In genomic region chr2:224861266-224861665, GRCh38 we compare ENCODE assay signal across 29 cellular contexts.
DNase-seq lines count a peak whose midpoint lies in the region; ATAC-seq and TF ChIP-seq lines count a peak whose summit lies in the region.
"Had no signal": no experiment of that assay in that cellular context is flagged by ENCODE, and none has a peak within 500 bp of the region (broad histone marks: within the 10 kb centered on the region; RNA-seq: fewer than 3 reads in every experiment).

No MANE protein-coding gene starts in this region.

- no peak for ATAC-seq in CD4-positive, CD25-positive, alpha-beta regulatory T cell (ENCODE audit: low read depth in 2 of 2)
- no peak for ATAC-seq in CD8-positive, alpha-beta T cell
- ATAC-seq in HG03378 (IDR thresholded peaks at IDR 0.05; ENCODE audit: unreplicated experiment) (no peak), T-helper 17 cell (no peak)
- ATAC-seq: activated CD4-positive, CD25-positive, alpha-beta regulatory T cell treated with anti-CD3 and anti-CD28 coated beads, Interleukin-2, amount 50 U/mL, for 24 hours; PC-3; Right ventricle myocardium inferior; sciatic nerve; SK-N-SH treated with all-trans-retinoic acid at 6 μM for 48 hours had no signal

- H3K4me1 ChIP-seq in CD4-positive, CD25-positive, alpha-beta regulatory T cell (ENCODE audit: control insufficient read depth, insufficient read depth, low read length, poor library complexity, severe bottlenecking): no peaks in the 10 kb centered on the region
- H3K4me1 ChIP-seq in CD8-positive, alpha-beta T cell (ENCODE audit: insufficient read depth, low read length): no peaks in the 10 kb centered on the region
- peaks cover 0 to 15% (median 0%) of the 10 kb centered on the region in 3 donors for H3K4me1 ChIP-seq in esophagus squamous epithelium
- H3K4me1 ChIP-seq: Caco-2, left ventricle myocardium inferior, prostate gland, tibial artery had no signal

- no peak overlapping the region for H3K4me3 Mint-ChIP-seq in CD4-positive, CD25-positive, alpha-beta regulatory T cell
- H3K4me3 Mint-ChIP-seq in CD8-positive, alpha-beta T cell: no peak overlapping the region
- H3K4me3 Mint-ChIP-seq in activated T-helper 1 cell treated with anti-CD3 and anti-CD28 coated beads, Interleukin-12 subunit alpha, Interleukin-12 subunit beta, Interleukin-2, Interleukin-4 antibody, amounts not matched to agents 30 ng/mL and 10 ng/mL and 1 ng/mL, durations not matched to agents 14 hours and 24 hours and 36 hours: no peak overlapping the region
- H3K4me3 Mint-ChIP-seq in T-helper 17 cell: no peak overlapping the region
- H3K4me3 Mint-ChIP-seq: activated CD4-positive, alpha-beta memory T cell treated with anti-CD3 and anti-CD28 coated beads for 36 hours had no signal

- peaks cover 0 to 4% (median 2%) of the 10 kb centered on the region in 4 donors for H3K4me1 Mint-ChIP-seq in CD4-positive, CD25-positive, alpha-beta regulatory T cell
- peaks cover 2% of the 10 kb centered on the region for H3K4me1 Mint-ChIP-seq in CD8-positive, alpha-beta T cell (ENCODE audit: low read depth)
- H3K4me1 Mint-ChIP-seq in activated T-helper 1 cell treated with anti-CD3 and anti-CD28 coated beads, Interleukin-12 subunit alpha, Interleukin-12 subunit beta, Interleukin-2, Interleukin-4 antibody, amounts not matched to agents 30 ng/mL and 10 ng/mL and 1 ng/mL, durations not matched to agents 14 hours and 24 hours and 36 hours (ENCODE audit: low read depth): no peaks in the 10 kb centered on the region
- H3K4me1 Mint-ChIP-seq in T-helper 17 cell: peaks cover 9% of the 10 kb centered on the region

- DNase-seq in CD4-positive, CD25-positive, alpha-beta regulatory T cell: no peak
- no peak for DNase-seq in CD8-positive, alpha-beta T cell
- DNase-seq in activated T-helper 1 cell treated with anti-CD3 and anti-CD28 coated beads, Interleukin-12 subunit alpha, Interleukin-12 subunit beta, Interleukin-2, Interleukin-4 antibody, amounts not matched to agents 30 ng/mL and 10 ng/mL and 1 ng/mL, durations not matched to agents 14 hours and 24 hours and 36 hours (ENCODE audit: low spot score): no peak
- DNase-seq in esophagus squamous epithelium (lab: John Stamatoyannopoulos, UW) (no peak), NCI-H774 (lab: John Stamatoyannopoulos, UW) (no peak), T-helper 17 cell (no peak)
- DNase-seq: activated CD4-positive, alpha-beta memory T cell treated with anti-CD3 and anti-CD28 coated beads for 36 hours; activated gamma-delta T cell; activated T-cell treated with anti-CD3 and anti-CD28 coated beads for 4 hours; Caco-2; DMS53; H7; left ventricle myocardium inferior; NCI-H1417; NCI-H2029 treated with DMSO at 0.1 percent for 48 hours; NCI-H2227 treated with DMSO at 0.1 percent for 48 hours; NCI-H526; NK-92 treated with Interleukin-12 subunit alpha and Interleukin-12 subunit beta, amount 100 ng/mL, for 24 hours; nucleus accumbens; PC-3; stimulated activated CD8-positive, alpha-beta memory T cell treated with anti-CD3 and anti-CD28 coated beads, Interleukin-4, amount 100 ng/mL, for 48 hours; tibial artery had no signal

- H3K9me3 ChIP-seq in CD4-positive, CD25-positive, alpha-beta regulatory T cell (ENCODE audit: control insufficient read depth in 2 of 2, low read length in 2 of 2): no peaks in the 10 kb centered on the region
- no peaks in the 10 kb centered on the region for H3K9me3 ChIP-seq in CD8-positive, alpha-beta T cell (ENCODE audit: low read length)
- H3K9me3 ChIP-seq in esophagus squamous epithelium: no peaks in the 10 kb centered on the region
- no peaks in the 10 kb centered on the region for H3K9me3 ChIP-seq in T-helper 17 cell (ENCODE audit: control insufficient read depth, low read length, poor library complexity, severe bottlenecking)
- H3K9me3 ChIP-seq: Caco-2, left ventricle myocardium inferior, prostate gland, tibial artery had no signal

- POLR2A ChIA-PET in CD8-positive, alpha-beta T cell (lab: Charles Lee): no interaction called here

- peaks cover 56% of the 10 kb centered on the region for H3K36me3 Mint-ChIP-seq in CD4-positive, CD25-positive, alpha-beta regulatory T cell
- H3K36me3 Mint-ChIP-seq in CD8-positive, alpha-beta T cell: peaks cover 82% of the 10 kb centered on the region
- peaks cover 48% of the 10 kb centered on the region for H3K36me3 Mint-ChIP-seq in activated T-helper 1 cell treated with anti-CD3 and anti-CD28 coated beads, Interleukin-12 subunit alpha, Interleukin-12 subunit beta, Interleukin-2, Interleukin-4 antibody, amounts not matched to agents 30 ng/mL and 10 ng/mL and 1 ng/mL, durations not matched to agents 14 hours and 24 hours and 36 hours (ENCODE audit: low read depth)
- H3K36me3 Mint-ChIP-seq in T-helper 17 cell (ENCODE audit: low read depth): peaks cover 7% of the 10 kb centered on the region

- H3K9me3 Mint-ChIP-seq in CD4-positive, CD25-positive, alpha-beta regulatory T cell: no peaks in the 10 kb centered on the region
- no peaks in the 10 kb centered on the region for H3K9me3 Mint-ChIP-seq in CD8-positive, alpha-beta T cell
- H3K9me3 Mint-ChIP-seq in activated T-helper 1 cell treated with anti-CD3 and anti-CD28 coated beads, Interleukin-12 subunit alpha, Interleukin-12 subunit beta, Interleukin-2, Interleukin-4 antibody, amounts not matched to agents 30 ng/mL and 10 ng/mL and 1 ng/mL, durations not matched to agents 14 hours and 24 hours and 36 hours: no peaks in the 10 kb centered on the region
- H3K9me3 Mint-ChIP-seq: activated CD4-positive, alpha-beta memory T cell treated with anti-CD3 and anti-CD28 coated beads for 36 hours had no signal

- H3K27me3 ChIP-seq in CD4-positive, CD25-positive, alpha-beta regulatory T cell (ENCODE audit: control insufficient read depth, insufficient read depth, low read length): no peaks in the 10 kb centered on the region
- H3K27me3 ChIP-seq in CD8-positive, alpha-beta T cell (ENCODE audit: insufficient read depth, low read length): no peaks in the 10 kb centered on the region
- no peaks in the 10 kb centered on the region for H3K27me3 ChIP-seq in esophagus squamous epithelium
- H3K27me3 ChIP-seq: tibial artery had no signal

- peaks cover 82% of the 10 kb centered on the region for H3K36me3 ChIP-seq in CD4-positive, CD25-positive, alpha-beta regulatory T cell (ENCODE audit: control insufficient read depth, insufficient read depth, low read length)
- H3K36me3 ChIP-seq in CD8-positive, alpha-beta T cell (ENCODE audit: insufficient read depth, low read length): peaks cover 55% of the 10 kb centered on the region
- H3K36me3 ChIP-seq in esophagus squamous epithelium: peaks cover 0 to 6% (median 0%) of the 10 kb centered on the region in 3 donors
- H3K36me3 ChIP-seq: left ventricle myocardium inferior, prostate gland had no signal

- H3K27me3 Mint-ChIP-seq in CD4-positive, CD25-positive, alpha-beta regulatory T cell: no peaks in the 10 kb centered on the region
- H3K27me3 Mint-ChIP-seq in CD8-positive, alpha-beta T cell (ENCODE audit: low read depth): no peaks in the 10 kb centered on the region
- H3K27me3 Mint-ChIP-seq in activated T-helper 1 cell treated with anti-CD3 and anti-CD28 coated beads, Interleukin-12 subunit alpha, Interleukin-12 subunit beta, Interleukin-2, Interleukin-4 antibody, amounts not matched to agents 30 ng/mL and 10 ng/mL and 1 ng/mL, durations not matched to agents 14 hours and 24 hours and 36 hours (ENCODE audit: insufficient read depth): no peaks in the 10 kb centered on the region
- H3K27me3 Mint-ChIP-seq in T-helper 17 cell: no peaks in the 10 kb centered on the region
- H3K27me3 Mint-ChIP-seq: activated CD4-positive, alpha-beta memory T cell treated with anti-CD3 and anti-CD28 coated beads for 36 hours had no signal

- intact Hi-C loops in CD8-positive, alpha-beta T cell (cut with DNase I, micrococcal nuclease): no loop called here
- intact Hi-C loops in activated T-helper 1 cell treated with anti-CD3 and anti-CD28 coated beads, Interleukin-12 subunit alpha, Interleukin-12 subunit beta, Interleukin-2, Interleukin-4 antibody, amounts not matched to agents 30 ng/mL and 10 ng/mL and 1 ng/mL, durations not matched to agents 14 hours and 24 hours and 36 hours (cut with micrococcal nuclease): no loop called here
- intact Hi-C loops in esophagus squamous epithelium (cut with DNase I): no loop called here

- no peak for TF ChIP-seq POLR2A in esophagus squamous epithelium (IDR thresholded peaks at IDR 0.05)

- WGBS in esophagus squamous epithelium, 2 donors: 34 to 62% methylated on average over 4 of the region's 4 CpGs

- H3K4me3 ChIP-seq in CD4-positive, CD25-positive, alpha-beta regulatory T cell (ENCODE audit: low read depth, low read length): no peak overlapping the region
- no peak overlapping the region for H3K4me3 ChIP-seq in CD8-positive, alpha-beta T cell (ENCODE audit: low read depth, low read length)
- H3K4me3 ChIP-seq in esophagus squamous epithelium: no peak overlapping the region
- H3K4me3 ChIP-seq: left ventricle myocardium inferior, prostate gland, tibial artery had no signal

- TF ChIP-seq CTCF in CD8-positive, alpha-beta T cell (IDR thresholded peaks at IDR 0.05): no peak
- no peak for TF ChIP-seq CTCF in esophagus squamous epithelium (IDR thresholded peaks at IDR 0.05)

- H3K27ac ChIP-seq in CD4-positive, CD25-positive, alpha-beta regulatory T cell (ENCODE audit: insufficient read depth, low read length, poor library complexity, severe bottlenecking): no peak overlapping the region
- H3K27ac ChIP-seq in CD8-positive, alpha-beta T cell (ENCODE audit: low read depth, low read length): no peak overlapping the region
- peak overlapping the region in 3 of 4 donors; percentile 2 to 35 (median 13) for H3K27ac ChIP-seq in esophagus squamous epithelium
- H3K27ac ChIP-seq: KMS-11, left ventricle myocardium inferior, prostate gland, tibial artery had no signal

- CTCF ChIA-PET in CD8-positive, alpha-beta T cell (lab: Charles Lee): interaction anchor here (2.6 kb wide), 1 partner anchor 141 kb away, joined by 9 read pairs; no protein-coding TSS in a partner anchor

- peak overlapping the region in 2 of 3 donors; percentile 9 to 56 for H3K27ac Mint-ChIP-seq in CD4-positive, CD25-positive, alpha-beta regulatory T cell
- H3K27ac Mint-ChIP-seq in CD8-positive, alpha-beta T cell: peak overlapping the region; percentile 47
- peak overlapping the region; percentile 3 for H3K27ac Mint-ChIP-seq in activated T-helper 1 cell treated with anti-CD3 and anti-CD28 coated beads, Interleukin-12 subunit alpha, Interleukin-12 subunit beta, Interleukin-2, Interleukin-4 antibody, amounts not matched to agents 30 ng/mL and 10 ng/mL and 1 ng/mL, durations not matched to agents 14 hours and 24 hours and 36 hours
- no peak overlapping the region for H3K27ac Mint-ChIP-seq in T-helper 17 cell

Comparison
In these comparisons a context has a peak if more than half of its experiments do, and no peak if none do; other contexts are left out.
1. H3K27ac ChIP-seq: peak in esophagus squamous epithelium (3 of 4); none in CD4-positive, CD25-positive, alpha-beta regulatory T cell (single experiment) and CD8-positive, alpha-beta T cell (single experiment).